ENCODE assay signal across 8 cellular contexts in genomic region chr3:134485075-134485536, GRCh38. TPM values are rescaled to one million over a fixed set of nuclear protein-coding genes. Genes with fewer than 3 reads are reported as not detected.
DNase-seq lines count a peak whose midpoint lies in the region; ATAC-seq and TF ChIP-seq lines count a peak whose summit lies in the region.

No MANE protein-coding gene starts in this region.

- H3K4me3 Mint-ChIP-seq in CD4-positive, CD25-positive, alpha-beta regulatory T cell: peak overlapping the region; percentile 97 to 100 (median 99)
- H3K4me3 Mint-ChIP-seq in neural progenitor cell: peak overlapping the region; percentile 99

- peak in 1 of 3 donors; percentile 24 for DNase-seq in CD4-positive, CD25-positive, alpha-beta regulatory T cell
- DNase-seq in esophagus squamous epithelium (lab: John Stamatoyannopoulos, UW): no peak
- DNase-seq in neural progenitor cell (ENCODE audit: low spot score): peak; percentile 34
- no peak for DNase-seq in DMS114 treated with DMSO at 0.1 percent for 48 hours (lab: John Stamatoyannopoulos, UW; ENCODE audit: unreplicated experiment)
- no peak for DNase-seq in midbrain (lab: John Stamatoyannopoulos, UW)

- H3F3A ChIP-seq in neural progenitor cell (ENCODE audit: low read depth): peaks cover 7% of the 10 kb centered on the region

- no peak for TF ChIP-seq POLR2A in esophagus squamous epithelium (IDR thresholded peaks at IDR 0.05)

- H3K4me1 Mint-ChIP-seq in CD4-positive, CD25-positive, alpha-beta regulatory T cell: peaks cover 36 to 67% (median 51%) of the 10 kb centered on the region in 4 donors
- peaks cover 23% of the 10 kb centered on the region for H3K4me1 Mint-ChIP-seq in neural progenitor cell

- peaks cover 22% of the 10 kb centered on the region for H3K36me3 Mint-ChIP-seq in CD4-positive, CD25-positive, alpha-beta regulatory T cell
- peaks cover 13% of the 10 kb centered on the region for H3K36me3 Mint-ChIP-seq in neural progenitor cell

- H3K27me3 Mint-ChIP-seq in CD4-positive, CD25-positive, alpha-beta regulatory T cell: peaks cover 7% of the 10 kb centered on the region
- peaks cover 2% of the 10 kb centered on the region for H3K27me3 Mint-ChIP-seq in neural progenitor cell (ENCODE audit: insufficient read depth, low read depth)

- peak overlapping the region; percentile 75 for H2AFZ ChIP-seq in neural progenitor cell (replicated peaks)

- no peaks in the 10 kb centered on the region for H3K27me3 ChIP-seq in CD4-positive, CD25-positive, alpha-beta regulatory T cell (ENCODE audit: control insufficient read depth, insufficient read depth, low read length)
- H3K27me3 ChIP-seq in esophagus squamous epithelium (no peaks in the 10 kb centered on the region), neural progenitor cell (no peaks in the 10 kb centered on the region)

- ATAC-seq in CD4-positive, CD25-positive, alpha-beta regulatory T cell (ENCODE audit: low read depth in 2 of 2): peak; percentile 0
- ATAC-seq in GM18868 (IDR thresholded peaks at IDR 0.05; ENCODE audit: unreplicated experiment) (peak; percentile 7), HG03342 (IDR thresholded peaks at IDR 0.05; ENCODE audit: unreplicated experiment) (peak; percentile 3), SK-N-SH treated with all-trans-retinoic acid at 6 μM for 48 hours (no peak; the same call in 2 of the 3 replicates)

- H3K9ac ChIP-seq in neural progenitor cell: peak overlapping the region; percentile 35

- H3K79me2 ChIP-seq in neural progenitor cell (ENCODE audit: low read depth): peaks cover 63% of the 10 kb centered on the region

- H3K4me1 ChIP-seq in CD4-positive, CD25-positive, alpha-beta regulatory T cell (ENCODE audit: control insufficient read depth, insufficient read depth, low read length, poor library complexity, severe bottlenecking): peaks cover 41% of the 10 kb centered on the region
- H3K4me1 ChIP-seq in esophagus squamous epithelium (peaks cover 15 to 54% (median 28%) of the 10 kb centered on the region in 3 donors), neural progenitor cell (peaks cover 19% of the 10 kb centered on the region)

- H3K4me2 ChIP-seq in neural progenitor cell: peak overlapping the region; percentile 82

- TF ChIP-seq CTCF in esophagus squamous epithelium (IDR thresholded peaks at IDR 0.05) (no peak), neural progenitor cell (IDR thresholded peaks at IDR 0.05) (no peak)

- H3K36me3 ChIP-seq in CD4-positive, CD25-positive, alpha-beta regulatory T cell (ENCODE audit: control insufficient read depth, insufficient read depth, low read length): peaks cover 25% of the 10 kb centered on the region
- H3K36me3 ChIP-seq in esophagus squamous epithelium (peaks cover 0 to 31% (median 6%) of the 10 kb centered on the region in 3 donors), neural progenitor cell (no peaks in the 10 kb centered on the region)

- peak overlapping the region; percentile 96 to 100 (median 98) for H3K27ac Mint-ChIP-seq in CD4-positive, CD25-positive, alpha-beta regulatory T cell
- H3K27ac Mint-ChIP-seq in neural progenitor cell: peak overlapping the region; percentile 91

- H3K27ac ChIP-seq in CD4-positive, CD25-positive, alpha-beta regulatory T cell (ENCODE audit: insufficient read depth, low read length, poor library complexity, severe bottlenecking): peak overlapping the region; percentile 92
- peak overlapping the region; percentile 91 to 98 (median 96) for H3K27ac ChIP-seq in esophagus squamous epithelium
- peak overlapping the region; percentile 3 for H3K27ac ChIP-seq in neural progenitor cell

- no peaks in the 10 kb centered on the region for H3K9me3 ChIP-seq in CD4-positive, CD25-positive, alpha-beta regulatory T cell (ENCODE audit: control insufficient read depth in 2 of 2, low read length in 2 of 2)
- H3K9me3 ChIP-seq in esophagus squamous epithelium: no peaks in the 10 kb centered on the region
- H3K9me3 ChIP-seq in neural progenitor cell (ENCODE audit: low read depth): no peaks in the 10 kb centered on the region

- no peaks in the 10 kb centered on the region for H3K9me3 Mint-ChIP-seq in CD4-positive, CD25-positive, alpha-beta regulatory T cell
- H3K9me3 Mint-ChIP-seq in neural progenitor cell: no peaks in the 10 kb centered on the region

- WGBS in esophagus squamous epithelium, 2 donors: 1% methylated on average over 14 of the region's 14 CpGs

- peaks cover 4% of the 10 kb centered on the region for H4K20me1 ChIP-seq in neural progenitor cell (ENCODE audit: low read depth)

- peak overlapping the region; percentile 97 for H3K4me3 ChIP-seq in CD4-positive, CD25-positive, alpha-beta regulatory T cell (ENCODE audit: low read depth, low read length)
- H3K4me3 ChIP-seq in esophagus squamous epithelium (peak overlapping the region; percentile 75 to 96 (median 87)), neural progenitor cell (peak overlapping the region; percentile 68)

- intact Hi-C loops in esophagus squamous epithelium (cut with DNase I): loop anchor here (10.0 kb wide), 1 partner anchor 270 kb away; no protein-coding TSS in a partner anchor

TF ChIP-seq in SK-N-SH treated with all-trans-retinoic acid at 6 μM for 48 hours, 23 proteins besides CTCF, POLR2A, EP300 and RAD21:
- no peak for TF ChIP-seq PPARA (CRISPR knock-in tag; IDR thresholded peaks at IDR 0.05; ENCODE audit: borderline replicate concordance)
- TF ChIP-seq ZNF70 (CRISPR knock-in tag; IDR thresholded peaks at IDR 0.05): peak; percentile 49; the same call in 1 of the 2 replicates

RNA-seq across cellular contexts. Expression of gene ANAPC13, which starts 0.7 kb away (rescaled TPM):
- total RNA-seq in CD4-positive, CD25-positive, alpha-beta regulatory T cell: 21.8 TPM
- polyA plus RNA-seq in CD4-positive, CD25-positive, alpha-beta regulatory T cell: 10 to 100 TPM; 74.3 to 89.7 (median 84.3) TPM
- 10 to 100 TPM; 20.7 to 38.7 (median 26.0) TPM for total RNA-seq in esophagus squamous epithelium
- 60.3 and 100 TPM in 2 replicates for total RNA-seq in neural progenitor cell (ENCODE audit: low replicate concordance)

RNA-seq across cellular contexts. Expression of gene CEP63, which starts 0.8 kb away (rescaled TPM):
- 22.0 TPM for total RNA-seq in CD4-positive, CD25-positive, alpha-beta regulatory T cell
- 10 to 100 TPM; 11.8 to 17.5 (median 14.9) TPM for polyA plus RNA-seq in CD4-positive, CD25-positive, alpha-beta regulatory T cell
- total RNA-seq in esophagus squamous epithelium: 10 to 100 TPM in 3 of 4 donors, 1 to 10 TPM in 1; 7.7 to 18.1 (median 14.4) TPM
- total RNA-seq in neural progenitor cell (ENCODE audit: low replicate concordance): 25.7 and 36.2 TPM in 2 replicates

Comparison
In these comparisons a context has a peak if more than half of its experiments do, and no peak if none do; other contexts are left out.
1. H3K27ac ChIP-seq: peak in every context shown above with its lines; median percentile 96 in esophagus squamous epithelium; 92 in CD4-positive, CD25-positive, alpha-beta regulatory T cell; 3 in neural progenitor cell.